ENCODE assay signal across 1 cellular context in the genomic region with DNA sequence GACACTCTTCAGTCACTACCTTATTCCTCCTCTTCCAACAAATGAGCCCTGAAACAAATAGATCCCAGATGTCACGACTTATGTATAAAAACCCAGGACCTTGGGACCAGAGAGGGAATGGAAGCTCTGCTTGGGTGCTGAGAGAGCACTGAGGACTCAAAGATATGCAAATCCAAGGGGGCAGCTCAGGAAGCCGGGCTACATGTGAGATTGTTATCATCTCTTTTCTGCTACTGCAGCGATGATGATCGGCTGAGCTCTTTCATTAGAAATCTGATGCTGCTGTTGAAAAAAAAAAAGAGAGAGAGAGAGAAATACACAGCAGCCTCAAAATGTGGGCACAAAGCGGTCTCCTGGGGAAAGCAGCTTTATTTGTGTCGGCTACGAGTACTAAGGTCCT.
TF ChIP-seq lines count a peak whose summit lies in the region.

No MANE protein-coding gene starts in this region.

TF ChIP-seq in GM23338, 12 proteins besides CTCF, POLR2A, EP300 and RAD21 (continued from another document):
- no peak for TF ChIP-seq REST (IDR thresholded peaks at IDR 0.05; ENCODE audit: unreplicated experiment)
- TF ChIP-seq POLR2AphosphoS5 (IDR thresholded peaks at IDR 0.05; ENCODE audit: low read depth) = no peak
- no peak for TF ChIP-seq ZNF114 (CRISPR knock-in tag; IDR thresholded peaks at IDR 0.05)
- no peak for TF ChIP-seq ZNF331 (CRISPR knock-in tag; IDR thresholded peaks at IDR 0.05; ENCODE audit: low read depth)
- TF ChIP-seq CREB1 (CRISPR knock-in tag; IDR thresholded peaks at IDR 0.05; ENCODE audit: low read depth) = no peak
- no peak for TF ChIP-seq EZH2phosphoT487 (IDR thresholded peaks at IDR 0.05; ENCODE audit: unreplicated experiment)
